1 cellular context compared by ENCODE assay signal in genomic region chr20:23586735-23587525, GRCh38.
A peak's percentile ranks its signal among the peaks of the same experiment; 100 is the strongest.
TF ChIP-seq lines count a peak whose summit lies in the region.

No MANE protein-coding gene starts in this region.

TF ChIP-seq in HepG2, 621 proteins besides CTCF, POLR2A, EP300 and RAD21 (continued from another document and continues in another):
- TF ChIP-seq NFAT5 (CRISPR knock-in tag; IDR thresholded peaks at IDR 0.05) (0 out of 2 replicates have a peak, but pooled peaks have one; percentile 21), GLMP (CRISPR knock-in tag; IDR thresholded peaks at IDR 0.05; ENCODE audit: borderline replicate concordance) (no peak), KDM2A (CRISPR knock-in tag; IDR thresholded peaks at IDR 0.05; ENCODE audit: borderline replicate concordance, low read depth) (0 out of 2 replicates have a peak, but pooled peaks have one; percentile 38), SRSF1 (optimal IDR thresholded peaks at IDR 0.05; ENCODE audit: low read depth, low read length) (no peak), NFATC3 (CRISPR knock-in tag; IDR thresholded peaks at IDR 0.05) (no peak), ZSCAN20 (CRISPR knock-in tag; IDR thresholded peaks at IDR 0.05; ENCODE audit: borderline replicate concordance) (0 out of 2 replicates have a peak, but pooled peaks have one; percentile 71), ZNF710 (CRISPR knock-in tag; IDR thresholded peaks at IDR 0.05; ENCODE audit: borderline replicate concordance) (no peak), ZSCAN31 (CRISPR knock-in tag; IDR thresholded peaks at IDR 0.05; ENCODE audit: low read depth) (peak; percentile 40; the same call in 1 of the 2 replicates), JUN (CRISPR knock-in tag; IDR thresholded peaks at IDR 0.05) (0 out of 2 replicates have a peak, but pooled peaks have one; percentile 16), NBN (conservative IDR thresholded peaks at IDR 0.05) (no peak), GZF1 (CRISPR knock-in tag; IDR thresholded peaks at IDR 0.05) (no peak), ARNT (IDR thresholded peaks at IDR 0.05) (no peak), NR2C2 (CRISPR knock-in tag; IDR thresholded peaks at IDR 0.05; ENCODE audit: borderline replicate concordance) (0 out of 2 replicates have a peak, but pooled peaks have one; percentile 2), ZNF556 (CRISPR knock-in tag; IDR thresholded peaks at IDR 0.05; ENCODE audit: borderline replicate concordance) (no peak), IRX3 (CRISPR knock-in tag; IDR thresholded peaks at IDR 0.05; ENCODE audit: borderline replicate concordance, low read depth) (0 out of 2 replicates have a peak, but pooled peaks have one; percentile 60), ZNF607 (CRISPR knock-in tag; IDR thresholded peaks at IDR 0.05; ENCODE audit: borderline replicate concordance) (0 out of 2 replicates have a peak, but pooled peaks have one; percentile 8), DR1 (CRISPR knock-in tag; IDR thresholded peaks at IDR 0.05) (no peak), CENPBD1 (CRISPR knock-in tag; IDR thresholded peaks at IDR 0.05; ENCODE audit: borderline replicate concordance, low read depth) (no peak), ZNF543 (CRISPR knock-in tag; IDR thresholded peaks at IDR 0.05) (peak; percentile 55; the same call in 1 of the 2 replicates), POGZ (CRISPR knock-in tag; IDR thresholded peaks at IDR 0.05) (0 out of 2 replicates have a peak, but pooled peaks have one; percentile 0), BORCS8-MEF2B (CRISPR knock-in tag; IDR thresholded peaks at IDR 0.05) (no peak), GTF2F1 (IDR thresholded peaks at IDR 0.05; ENCODE audit: low read length) (no peak), ZBTB7B (CRISPR knock-in tag; IDR thresholded peaks at IDR 0.05) (peak; percentile 15; the same call in 1 of the 2 replicates), FOXO1 (CRISPR knock-in tag; IDR thresholded peaks at IDR 0.05) (peak; percentile 30; the same call in 1 of the 2 replicates), SNRNP70 (IDR thresholded peaks at IDR 0.05; ENCODE audit: low read depth, low read length) (no peak), KDM5B (CRISPR knock-in tag; IDR thresholded peaks at IDR 0.05; ENCODE audit: borderline replicate concordance) (peak; percentile 41; the same call in 1 of the 2 replicates), UBTF (CRISPR knock-in tag; IDR thresholded peaks at IDR 0.05) (peak; percentile 84), PRPF4 (IDR thresholded peaks at IDR 0.05; ENCODE audit: low read depth, low read length, poor library complexity, severe bottlenecking) (no peak), U2AF1 (optimal IDR thresholded peaks at IDR 0.05; ENCODE audit: low read depth, low read length) (no peak), ZKSCAN1 (IDR thresholded peaks at IDR 0.05; ENCODE audit: low read length) (no peak), XRCC5 (optimal IDR thresholded peaks at IDR 0.05; ENCODE audit: low read length) (no peak), RXRB (CRISPR knock-in tag; IDR thresholded peaks at IDR 0.05; ENCODE audit: borderline replicate concordance) (peak; percentile 57), CAMTA2 (CRISPR knock-in tag; IDR thresholded peaks at IDR 0.05; ENCODE audit: borderline replicate concordance) (no peak), ZNF552 (CRISPR knock-in tag; IDR thresholded peaks at IDR 0.05; ENCODE audit: borderline replicate concordance) (peak; percentile 70; the same call in 1 of the 2 replicates), SP4 (CRISPR knock-in tag; IDR thresholded peaks at IDR 0.05) (no peak; the same call in 1 of the 2 replicates)
- TF ChIP-seq, protein P1, sequence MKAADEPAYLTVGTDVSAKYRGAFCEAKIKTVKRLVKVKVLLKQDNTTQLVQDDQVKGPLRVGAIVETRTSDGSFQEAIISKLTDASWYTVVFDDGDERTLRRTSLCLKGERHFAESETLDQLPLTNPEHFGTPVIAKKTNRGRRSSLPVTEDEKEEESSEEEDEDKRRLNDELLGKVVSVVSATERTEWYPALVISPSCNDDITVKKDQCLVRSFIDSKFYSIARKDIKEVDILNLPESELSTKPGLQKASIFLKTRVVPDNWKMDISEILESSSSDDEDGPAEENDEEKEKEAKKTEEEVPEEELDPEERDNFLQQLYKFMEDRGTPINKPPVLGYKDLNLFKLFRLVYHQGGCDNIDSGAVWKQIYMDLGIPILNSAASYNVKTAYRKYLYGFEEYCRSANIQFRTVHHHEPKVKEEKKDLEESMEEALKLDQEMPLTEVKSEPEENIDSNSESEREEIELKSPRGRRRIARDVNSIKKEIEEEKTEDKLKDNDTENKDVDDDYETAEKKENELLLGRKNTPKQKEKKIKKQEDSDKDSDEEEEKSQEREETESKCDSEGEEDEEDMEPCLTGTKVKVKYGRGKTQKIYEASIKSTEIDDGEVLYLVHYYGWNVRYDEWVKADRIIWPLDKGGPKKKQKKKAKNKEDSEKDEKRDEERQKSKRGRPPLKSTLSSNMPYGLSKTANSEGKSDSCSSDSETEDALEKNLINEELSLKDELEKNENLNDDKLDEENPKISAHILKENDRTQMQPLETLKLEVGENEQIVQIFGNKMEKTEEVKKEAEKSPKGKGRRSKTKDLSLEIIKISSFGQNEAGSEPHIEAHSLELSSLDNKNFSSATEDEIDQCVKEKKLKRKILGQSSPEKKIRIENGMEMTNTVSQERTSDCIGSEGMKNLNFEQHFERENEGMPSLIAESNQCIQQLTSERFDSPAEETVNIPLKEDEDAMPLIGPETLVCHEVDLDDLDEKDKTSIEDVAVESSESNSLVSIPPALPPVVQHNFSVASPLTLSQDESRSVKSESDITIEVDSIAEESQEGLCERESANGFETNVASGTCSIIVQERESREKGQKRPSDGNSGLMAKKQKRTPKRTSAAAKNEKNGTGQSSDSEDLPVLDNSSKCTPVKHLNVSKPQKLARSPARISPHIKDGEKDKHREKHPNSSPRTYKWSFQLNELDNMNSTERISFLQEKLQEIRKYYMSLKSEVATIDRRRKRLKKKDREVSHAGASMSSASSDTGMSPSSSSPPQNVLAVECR (CRISPR knock-in tag; IDR thresholded peaks at IDR 0.05; ENCODE audit: borderline replicate concordance), result no peak; the same call in 1 of the 2 replicates
- TF ChIP-seq, protein P2, sequence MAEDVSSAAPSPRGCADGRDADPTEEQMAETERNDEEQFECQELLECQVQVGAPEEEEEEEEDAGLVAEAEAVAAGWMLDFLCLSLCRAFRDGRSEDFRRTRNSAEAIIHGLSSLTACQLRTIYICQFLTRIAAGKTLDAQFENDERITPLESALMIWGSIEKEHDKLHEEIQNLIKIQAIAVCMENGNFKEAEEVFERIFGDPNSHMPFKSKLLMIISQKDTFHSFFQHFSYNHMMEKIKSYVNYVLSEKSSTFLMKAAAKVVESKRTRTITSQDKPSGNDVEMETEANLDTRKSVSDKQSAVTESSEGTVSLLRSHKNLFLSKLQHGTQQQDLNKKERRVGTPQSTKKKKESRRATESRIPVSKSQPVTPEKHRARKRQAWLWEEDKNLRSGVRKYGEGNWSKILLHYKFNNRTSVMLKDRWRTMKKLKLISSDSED (CRISPR knock-in tag; IDR thresholded peaks at IDR 0.05), result peak; percentile 59; the same call in 1 of the 2 replicates
- TF ChIP-seq, protein P3, sequence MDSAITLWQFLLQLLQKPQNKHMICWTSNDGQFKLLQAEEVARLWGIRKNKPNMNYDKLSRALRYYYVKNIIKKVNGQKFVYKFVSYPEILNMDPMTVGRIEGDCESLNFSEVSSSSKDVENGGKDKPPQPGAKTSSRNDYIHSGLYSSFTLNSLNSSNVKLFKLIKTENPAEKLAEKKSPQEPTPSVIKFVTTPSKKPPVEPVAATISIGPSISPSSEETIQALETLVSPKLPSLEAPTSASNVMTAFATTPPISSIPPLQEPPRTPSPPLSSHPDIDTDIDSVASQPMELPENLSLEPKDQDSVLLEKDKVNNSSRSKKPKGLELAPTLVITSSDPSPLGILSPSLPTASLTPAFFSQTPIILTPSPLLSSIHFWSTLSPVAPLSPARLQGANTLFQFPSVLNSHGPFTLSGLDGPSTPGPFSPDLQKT (CRISPR knock-in tag; IDR thresholded peaks at IDR 0.05; ENCODE audit: borderline replicate concordance), result no peak
- TF ChIP-seq, protein P4, sequence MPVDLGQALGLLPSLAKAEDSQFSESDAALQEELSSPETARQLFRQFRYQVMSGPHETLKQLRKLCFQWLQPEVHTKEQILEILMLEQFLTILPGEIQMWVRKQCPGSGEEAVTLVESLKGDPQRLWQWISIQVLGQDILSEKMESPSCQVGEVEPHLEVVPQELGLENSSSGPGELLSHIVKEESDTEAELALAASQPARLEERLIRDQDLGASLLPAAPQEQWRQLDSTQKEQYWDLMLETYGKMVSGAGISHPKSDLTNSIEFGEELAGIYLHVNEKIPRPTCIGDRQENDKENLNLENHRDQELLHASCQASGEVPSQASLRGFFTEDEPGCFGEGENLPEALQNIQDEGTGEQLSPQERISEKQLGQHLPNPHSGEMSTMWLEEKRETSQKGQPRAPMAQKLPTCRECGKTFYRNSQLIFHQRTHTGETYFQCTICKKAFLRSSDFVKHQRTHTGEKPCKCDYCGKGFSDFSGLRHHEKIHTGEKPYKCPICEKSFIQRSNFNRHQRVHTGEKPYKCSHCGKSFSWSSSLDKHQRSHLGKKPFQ (CRISPR knock-in tag; IDR thresholded peaks at IDR 0.05; ENCODE audit: insufficient replicate concordance), result no peak
